16 cellular contexts compared by ENCODE assay signal in genomic region chr3:164360738-164361376, GRCh38.
"Had no signal": no experiment of that assay in that cellular context is flagged by ENCODE, and none has a peak within 500 bp of the region (broad histone marks: within the 10 kb centered on the region; RNA-seq: fewer than 3 reads in every experiment).

No MANE protein-coding gene starts in this region.

- FAIRE-seq: bronchial epithelial cell had no signal

- DNase-seq: activated CD4-positive, alpha-beta T cell treated with anti-CD3 and anti-CD28 coated beads for 1 hour; activated CD4-positive, alpha-beta T cell treated with anti-CD3 and anti-CD28 coated beads, Interleukin-2, amount 50 U/mL, for 4 hours; activated naive CD4-positive, alpha-beta T cell treated with anti-CD3 and anti-CD28 coated beads, Interleukin-2, amount 10 ng/mL, durations not matched to agents 7 days and 5 days; dermis blood vessel endothelial cell; effector memory CD8-positive, alpha-beta T cell; left colon; lower lobe of right lung; midbrain; right cardiac atrium; stimulated activated naive CD8-positive, alpha-beta T cell treated with anti-CD3 and anti-CD28 coated beads, Interleukin-15, Interleukin-2, amounts not matched to agents 100 U/mL and 50 U/mL, for 24 hours; T1000 had no signal

- ATAC-seq: effector memory CD8-positive, alpha-beta T cell; gastroesophageal sphincter; left colon; lower lobe of right lung; right cardiac atrium; stimulated activated naive CD8-positive, alpha-beta T cell treated with anti-CD3 and anti-CD28 coated beads, Interleukin-15, Interleukin-2, amounts not matched to agents 100 U/mL and 50 U/mL, for 24 hours had no signal

- H3K27me3 ChIP-seq: ascending aorta, gastroesophageal sphincter had no signal

- H3K4me1 ChIP-seq: ascending aorta, gastroesophageal sphincter, lower lobe of right lung, prostate gland had no signal

- H3K4me3 ChIP-seq: ascending aorta, gastroesophageal sphincter, lower lobe of right lung, prostate gland had no signal

- H3K36me3 ChIP-seq: ascending aorta, gastroesophageal sphincter, lower lobe of right lung, prostate gland had no signal

- H3K9me3 ChIP-seq: ascending aorta, gastroesophageal sphincter, lower lobe of right lung, prostate gland had no signal

- H3K27ac ChIP-seq: ascending aorta, epithelial cell of prostate, gastroesophageal sphincter, lower lobe of right lung, prostate gland had no signal
